23 cellular contexts compared by ENCODE assay signal in the genomic region with DNA sequence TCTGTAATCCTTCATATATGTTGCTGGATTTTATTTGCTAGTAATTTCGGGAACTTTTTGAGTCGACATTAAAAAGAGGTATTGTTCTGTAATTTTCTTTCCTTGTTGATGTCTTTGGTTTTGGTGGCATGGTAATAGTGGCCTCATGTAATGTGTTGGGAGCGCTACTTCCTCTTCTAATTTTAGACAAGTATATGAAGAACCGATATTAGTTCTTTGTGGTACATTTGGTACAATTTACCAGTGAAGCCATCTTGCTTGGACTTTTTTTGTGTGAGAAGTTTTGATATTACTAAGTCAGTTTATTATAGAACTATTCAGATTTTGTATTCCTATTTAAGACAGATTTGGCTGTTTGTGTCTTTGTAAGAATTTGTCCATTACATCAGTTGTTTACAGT.
"Had no signal": no experiment of that assay in that cellular context is flagged by ENCODE, and none has a peak within 500 bp of the region (broad histone marks: within the 10 kb centered on the region; RNA-seq: fewer than 3 reads in every experiment).

No MANE protein-coding gene starts in this region.

- DNase-seq: activated CD4-positive, alpha-beta memory T cell treated with anti-CD3 and anti-CD28 coated beads for 36 hours; activated CD4-positive, alpha-beta T cell treated with anti-CD3 and anti-CD28 coated beads, Interleukin-2, amount 10 ng/mL, durations not matched to agents 24 days and 14 days; activated CD8-positive, alpha-beta memory T cell treated with anti-CD3 and anti-CD28 coated beads, Interleukin-2, amount 50 U/mL, for 4 hours; activated gamma-delta T cell; activated naive CD4-positive, alpha-beta T cell treated with anti-CD3 and anti-CD28 coated beads, Interleukin-2, amount 10 ng/mL, durations not matched to agents 7 days and 5 days; activated naive CD8-positive, alpha-beta T cell treated with anti-CD3 and anti-CD28 coated beads, Interleukin-2, amount 10 ng/mL, durations not matched to agents 7 days and 5 days; activated T-cell treated with anti-CD3 and anti-CD28 coated beads, Interleukin-2, amount 50 U/mL, for 24 hours; brain microvascular endothelial cell; caudate nucleus; cortex of kidney; effector memory CD8-positive, alpha-beta T cell; erythroblast; gastrocnemius medialis; islet precursor cell; left ventricle myocardium inferior; stimulated activated CD4-positive, alpha-beta T cell treated with anti-CD3 and anti-CD28 coated beads, Interleukin-12 subunit alpha, Interleukin-12 subunit beta, amount 100 ng/mL, for 4 hours; stimulated activated CD4-positive, alpha-beta T cell treated with anti-CD3 and anti-CD28 coated beads, Interleukin-4, amount 100 ng/mL, for 1 hour; stimulated activated naive CD8-positive, alpha-beta T cell treated with anti-CD3 and anti-CD28 coated beads, Interleukin-15, Interleukin-2, amounts not matched to agents 100 U/mL and 50 U/mL, for 24 hours; testis; transverse colon; WERI-Rb-1 had no signal

- ATAC-seq: activated CD4-positive, CD25-positive, alpha-beta regulatory T cell treated with anti-CD3 and anti-CD28 coated beads, Interleukin-2, amount 50 U/mL, for 24 hours; effector memory CD8-positive, alpha-beta T cell; gastrocnemius medialis; sciatic nerve; stimulated activated naive CD8-positive, alpha-beta T cell treated with anti-CD3 and anti-CD28 coated beads, Interleukin-15, Interleukin-2, amounts not matched to agents 100 U/mL and 50 U/mL, for 24 hours had no signal
